ENCODE assay signal across 2 cellular contexts in the genomic region with DNA sequence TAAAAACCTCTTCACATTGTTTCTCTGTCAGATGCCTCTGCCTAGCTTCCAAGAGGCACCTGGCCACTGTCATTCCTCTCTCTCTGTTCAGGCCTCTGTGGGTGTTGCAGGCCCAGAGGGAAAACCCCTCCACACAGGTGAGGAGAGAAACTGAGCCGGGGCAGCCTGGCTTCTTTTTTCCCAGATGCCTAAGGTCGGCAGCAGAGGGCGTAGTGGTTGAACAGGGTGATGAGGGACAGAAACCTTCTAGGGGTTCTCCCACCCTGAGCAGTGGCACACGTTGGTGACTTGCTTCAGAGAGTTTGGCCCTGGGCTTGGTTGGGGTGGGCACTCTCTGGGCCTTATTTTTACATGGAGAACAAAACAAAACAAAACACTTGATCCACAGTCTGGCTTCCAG.
TF ChIP-seq lines count a peak whose summit lies in the region.

No MANE protein-coding gene starts in this region.

TF ChIP-seq in HEK293, 187 proteins besides CTCF, POLR2A, EP300 and RAD21 (continued from another document):
- TF ChIP-seq, protein P1, sequence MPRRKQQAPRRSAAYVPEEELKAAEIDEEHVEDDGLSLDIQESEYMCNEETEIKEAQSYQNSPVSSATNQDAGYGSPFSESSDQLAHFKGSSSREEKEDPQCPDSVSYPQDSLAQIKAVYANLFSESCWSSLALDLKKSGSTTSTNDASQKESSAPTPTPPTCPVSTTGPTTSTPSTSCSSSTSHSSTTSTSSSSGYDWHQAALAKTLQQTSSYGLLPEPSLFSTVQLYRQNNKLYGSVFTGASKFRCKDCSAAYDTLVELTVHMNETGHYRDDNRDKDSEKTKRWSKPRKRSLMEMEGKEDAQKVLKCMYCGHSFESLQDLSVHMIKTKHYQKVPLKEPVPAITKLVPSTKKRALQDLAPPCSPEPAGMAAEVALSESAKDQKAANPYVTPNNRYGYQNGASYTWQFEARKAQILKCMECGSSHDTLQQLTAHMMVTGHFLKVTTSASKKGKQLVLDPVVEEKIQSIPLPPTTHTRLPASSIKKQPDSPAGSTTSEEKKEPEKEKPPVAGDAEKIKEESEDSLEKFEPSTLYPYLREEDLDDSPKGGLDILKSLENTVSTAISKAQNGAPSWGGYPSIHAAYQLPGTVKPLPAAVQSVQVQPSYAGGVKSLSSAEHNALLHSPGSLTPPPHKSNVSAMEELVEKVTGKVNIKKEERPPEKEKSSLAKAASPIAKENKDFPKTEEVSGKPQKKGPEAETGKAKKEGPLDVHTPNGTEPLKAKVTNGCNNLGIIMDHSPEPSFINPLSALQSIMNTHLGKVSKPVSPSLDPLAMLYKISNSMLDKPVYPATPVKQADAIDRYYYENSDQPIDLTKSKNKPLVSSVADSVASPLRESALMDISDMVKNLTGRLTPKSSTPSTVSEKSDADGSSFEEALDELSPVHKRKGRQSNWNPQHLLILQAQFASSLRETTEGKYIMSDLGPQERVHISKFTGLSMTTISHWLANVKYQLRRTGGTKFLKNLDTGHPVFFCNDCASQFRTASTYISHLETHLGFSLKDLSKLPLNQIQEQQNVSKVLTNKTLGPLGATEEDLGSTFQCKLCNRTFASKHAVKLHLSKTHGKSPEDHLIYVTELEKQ (tag by site-specific recombination; IDR thresholded peaks at IDR 0.05; ENCODE audit: borderline replicate concordance), result no peak
- no peak for TF ChIP-seq HOXD13 (CRISPR knock-in tag; IDR thresholded peaks at IDR 0.05; ENCODE audit: borderline replicate concordance)
- TF ChIP-seq, protein P2, sequence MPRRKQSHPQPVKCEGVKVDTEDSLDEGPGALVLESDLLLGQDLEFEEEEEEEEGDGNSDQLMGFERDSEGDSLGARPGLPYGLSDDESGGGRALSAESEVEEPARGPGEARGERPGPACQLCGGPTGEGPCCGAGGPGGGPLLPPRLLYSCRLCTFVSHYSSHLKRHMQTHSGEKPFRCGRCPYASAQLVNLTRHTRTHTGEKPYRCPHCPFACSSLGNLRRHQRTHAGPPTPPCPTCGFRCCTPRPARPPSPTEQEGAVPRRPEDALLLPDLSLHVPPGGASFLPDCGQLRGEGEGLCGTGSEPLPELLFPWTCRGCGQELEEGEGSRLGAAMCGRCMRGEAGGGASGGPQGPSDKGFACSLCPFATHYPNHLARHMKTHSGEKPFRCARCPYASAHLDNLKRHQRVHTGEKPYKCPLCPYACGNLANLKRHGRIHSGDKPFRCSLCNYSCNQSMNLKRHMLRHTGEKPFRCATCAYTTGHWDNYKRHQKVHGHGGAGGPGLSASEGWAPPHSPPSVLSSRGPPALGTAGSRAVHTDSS (tag by site-specific recombination; IDR thresholded peaks at IDR 0.05), result no peak
- TF ChIP-seq ZNF785 (tag by site-specific recombination; IDR thresholded peaks at IDR 0.05), result no peak
TF ChIP-seq in HEK293: peak in this region for 1.

TF ChIP-seq in WTC11, 78 proteins besides CTCF, POLR2A, EP300 and RAD21:
- TF ChIP-seq, protein P3, sequence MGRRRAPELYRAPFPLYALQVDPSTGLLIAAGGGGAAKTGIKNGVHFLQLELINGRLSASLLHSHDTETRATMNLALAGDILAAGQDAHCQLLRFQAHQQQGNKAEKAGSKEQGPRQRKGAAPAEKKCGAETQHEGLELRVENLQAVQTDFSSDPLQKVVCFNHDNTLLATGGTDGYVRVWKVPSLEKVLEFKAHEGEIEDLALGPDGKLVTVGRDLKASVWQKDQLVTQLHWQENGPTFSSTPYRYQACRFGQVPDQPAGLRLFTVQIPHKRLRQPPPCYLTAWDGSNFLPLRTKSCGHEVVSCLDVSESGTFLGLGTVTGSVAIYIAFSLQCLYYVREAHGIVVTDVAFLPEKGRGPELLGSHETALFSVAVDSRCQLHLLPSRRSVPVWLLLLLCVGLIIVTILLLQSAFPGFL (CRISPR knock-in tag; IDR thresholded peaks at IDR 0.05; ENCODE audit: borderline replicate concordance), result no peak
- TF ChIP-seq, protein P4, sequence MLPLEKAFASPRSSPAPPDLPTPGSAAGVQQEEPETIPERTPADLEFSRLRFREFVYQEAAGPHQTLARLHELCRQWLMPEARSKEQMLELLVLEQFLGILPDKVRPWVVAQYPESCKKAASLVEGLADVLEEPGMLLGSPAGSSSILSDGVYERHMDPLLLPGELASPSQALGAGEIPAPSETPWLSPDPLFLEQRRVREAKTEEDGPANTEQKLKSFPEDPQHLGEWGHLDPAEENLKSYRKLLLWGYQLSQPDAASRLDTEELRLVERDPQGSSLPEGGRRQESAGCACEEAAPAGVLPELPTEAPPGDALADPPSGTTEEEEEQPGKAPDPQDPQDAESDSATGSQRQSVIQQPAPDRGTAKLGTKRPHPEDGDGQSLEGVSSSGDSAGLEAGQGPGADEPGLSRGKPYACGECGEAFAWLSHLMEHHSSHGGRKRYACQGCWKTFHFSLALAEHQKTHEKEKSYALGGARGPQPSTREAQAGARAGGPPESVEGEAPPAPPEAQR (CRISPR knock-in tag; IDR thresholded peaks at IDR 0.05), result no peak
- TF ChIP-seq, protein P5, sequence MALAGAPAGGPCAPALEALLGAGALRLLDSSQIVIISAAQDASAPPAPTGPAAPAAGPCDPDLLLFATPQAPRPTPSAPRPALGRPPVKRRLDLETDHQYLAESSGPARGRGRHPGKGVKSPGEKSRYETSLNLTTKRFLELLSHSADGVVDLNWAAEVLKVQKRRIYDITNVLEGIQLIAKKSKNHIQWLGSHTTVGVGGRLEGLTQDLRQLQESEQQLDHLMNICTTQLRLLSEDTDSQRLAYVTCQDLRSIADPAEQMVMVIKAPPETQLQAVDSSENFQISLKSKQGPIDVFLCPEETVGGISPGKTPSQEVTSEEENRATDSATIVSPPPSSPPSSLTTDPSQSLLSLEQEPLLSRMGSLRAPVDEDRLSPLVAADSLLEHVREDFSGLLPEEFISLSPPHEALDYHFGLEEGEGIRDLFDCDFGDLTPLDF (CRISPR knock-in tag; IDR thresholded peaks at IDR 0.05), result no peak
- TF ChIP-seq ZNF219 (CRISPR knock-in tag; IDR thresholded peaks at IDR 0.05; ENCODE audit: borderline replicate concordance), result no peak
- TF ChIP-seq SMAD3 (CRISPR knock-in tag; IDR thresholded peaks at IDR 0.05; ENCODE audit: borderline replicate concordance), result no peak
- no peak for TF ChIP-seq ETV6 (CRISPR knock-in tag; IDR thresholded peaks at IDR 0.05)
- no peak for TF ChIP-seq IRF2 (CRISPR knock-in tag; IDR thresholded peaks at IDR 0.05; ENCODE audit: borderline replicate concordance, low read depth)
- no peak for TF ChIP-seq GRHL2 (CRISPR knock-in tag; IDR thresholded peaks at IDR 0.05; ENCODE audit: insufficient replicate concordance, severe bottlenecking)
- TF ChIP-seq HMGA2 (CRISPR knock-in tag; IDR thresholded peaks at IDR 0.05), result no peak
- no peak for TF ChIP-seq JUN (CRISPR knock-in tag; IDR thresholded peaks at IDR 0.05)
- TF ChIP-seq, protein P6, sequence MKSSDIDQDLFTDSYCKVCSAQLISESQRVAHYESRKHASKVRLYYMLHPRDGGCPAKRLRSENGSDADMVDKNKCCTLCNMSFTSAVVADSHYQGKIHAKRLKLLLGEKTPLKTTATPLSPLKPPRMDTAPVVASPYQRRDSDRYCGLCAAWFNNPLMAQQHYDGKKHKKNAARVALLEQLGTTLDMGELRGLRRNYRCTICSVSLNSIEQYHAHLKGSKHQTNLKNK (CRISPR knock-in tag; IDR thresholded peaks at IDR 0.05), result no peak
